In genomic region chr1:230976825-230977747, GRCh38 we compare ENCODE assay signal across 8 cellular contexts. TPM values are rescaled to one million over a fixed set of nuclear protein-coding genes. Genes with fewer than 3 reads are reported as not detected.
DNase-seq lines count a peak whose midpoint lies in the region; ATAC-seq and TF ChIP-seq lines count a peak whose summit lies in the region.

No MANE protein-coding gene starts in this region.

- POLR2A ChIA-PET in A673 (lab: Charles Lee; ENCODE audit: low non-redundant PET): no interaction called here
- POLR2A ChIA-PET in activated CD8-positive, alpha-beta T cell treated with anti-CD3 and anti-CD28 coated beads, Interleukin-2, amount 10 ng/mL, durations not matched to agents 7 days and 5 days (lab: Charles Lee): no interaction called here

- DNase-seq in A673 (ENCODE audit: low spot score): no peak
- peak; percentile 58 for DNase-seq in activated CD8-positive, alpha-beta T cell treated with anti-CD3 and anti-CD28 coated beads, Interleukin-2, amount 10 ng/mL, durations not matched to agents 7 days and 5 days
- peak; percentile 73 to 78 (median 74) for DNase-seq in immature natural killer cell
- DNase-seq in thoracic aorta (ENCODE audit: low spot score): no peak
- no peak for DNase-seq in effector CD8-positive, alpha-beta T cell (lab: John Stamatoyannopoulos, UW)

- peaks cover 40% of the 10 kb centered on the region for H3K36me3 Mint-ChIP-seq in activated CD8-positive, alpha-beta T cell treated with anti-CD3 and anti-CD28 coated beads, Interleukin-2, amount 10 ng/mL, durations not matched to agents 7 days and 5 days (ENCODE audit: low read depth)
- peaks cover 0 to 5% (median 0%) of the 10 kb centered on the region in 3 donors for H3K36me3 Mint-ChIP-seq in immature natural killer cell

- peaks cover 47% of the 10 kb centered on the region for H3K4me1 Mint-ChIP-seq in activated CD8-positive, alpha-beta T cell treated with anti-CD3 and anti-CD28 coated beads, Interleukin-2, amount 10 ng/mL, durations not matched to agents 7 days and 5 days (ENCODE audit: low read depth)
- H3K4me1 Mint-ChIP-seq in immature natural killer cell: peaks cover 57 to 69% of the 10 kb centered on the region in 2 donors

- H3K36me3 ChIP-seq in A673 (ENCODE audit: insufficient read depth, low read length, poor library complexity, severe bottlenecking): peaks cover 11% of the 10 kb centered on the region
- peaks cover 4% of the 10 kb centered on the region; the same call in 1 of the 2 replicates for H3K36me3 ChIP-seq in HUES64 (ENCODE audit: insufficient read depth, low read length)
- H3K36me3 ChIP-seq in thoracic aorta: no peaks in the 10 kb centered on the region

- no peak overlapping the region for H3K9ac ChIP-seq in HUES64 (ENCODE audit: low read depth, low read length)

- H3K4me1 ChIP-seq in A673 (ENCODE audit: insufficient read depth, low read length, poor library complexity, severe bottlenecking) (peaks cover 10% of the 10 kb centered on the region), HUES64 (ENCODE audit: insufficient read depth, low read length) (peaks cover 7% of the 10 kb centered on the region; the same call in 1 of the 2 replicates), thoracic aorta (ENCODE audit: control insufficient read depth in 1 of 2, low read depth in 2 of 2) (peaks cover 8 to 21% of the 10 kb centered on the region in 2 donors)

- ATAC-seq in activated CD8-positive, alpha-beta T cell treated with anti-CD3 and anti-CD28 coated beads, Interleukin-2, amount 10 ng/mL, durations not matched to agents 7 days and 5 days: no peak
- ATAC-seq in thoracic aorta (ENCODE audit: insufficient number of reproducible peaks, low FRiP score, low read depth) (no peak), GM19395 (IDR thresholded peaks at IDR 0.05; ENCODE audit: unreplicated experiment) (no peak), HG03565 (IDR thresholded peaks at IDR 0.05; ENCODE audit: unreplicated experiment) (no peak)

- TF ChIP-seq CTCF in A673 (conservative IDR thresholded peaks at IDR 0.05; ENCODE audit: low read depth, low read length) (no peak), thoracic aorta (IDR thresholded peaks at IDR 0.05) (no peak)

- H3K9me3 ChIP-seq in A673 (ENCODE audit: low read depth, low read length, poor library complexity, severe bottlenecking) (no peaks in the 10 kb centered on the region), HUES64 (ENCODE audit: insufficient read depth, low read depth, low read length) (no peaks in the 10 kb centered on the region), thoracic aorta (no peaks in the 10 kb centered on the region)

- intact Hi-C loops in A673 (cut with micrococcal nuclease; ENCODE audit: unreplicated experiment): no loop called here

- WGBS in HUES64: 91% methylated on average over 14 of the region's 14 CpGs

- no peaks in the 10 kb centered on the region for H3K27me3 Mint-ChIP-seq in activated CD8-positive, alpha-beta T cell treated with anti-CD3 and anti-CD28 coated beads, Interleukin-2, amount 10 ng/mL, durations not matched to agents 7 days and 5 days (ENCODE audit: low read depth)
- peaks cover 7 to 12% (median 9%) of the 10 kb centered on the region in 3 donors for H3K27me3 Mint-ChIP-seq in immature natural killer cell (ENCODE audit: low read depth in 3 of 3)

- H3K27ac ChIP-seq in A673 (ENCODE audit: low read depth, low read length, poor library complexity, severe bottlenecking) (no peak overlapping the region), HUES64 (ENCODE audit: low read depth, low read length) (no peak overlapping the region), thoracic aorta (no peak overlapping the region)

- no peaks in the 10 kb centered on the region for H3K9me3 Mint-ChIP-seq in activated CD8-positive, alpha-beta T cell treated with anti-CD3 and anti-CD28 coated beads, Interleukin-2, amount 10 ng/mL, durations not matched to agents 7 days and 5 days (ENCODE audit: insufficient read depth)
- no peaks in the 10 kb centered on the region for H3K9me3 Mint-ChIP-seq in immature natural killer cell

- H3K4me3 Mint-ChIP-seq in activated CD8-positive, alpha-beta T cell treated with anti-CD3 and anti-CD28 coated beads, Interleukin-2, amount 10 ng/mL, durations not matched to agents 7 days and 5 days: peak overlapping the region; percentile 96
- H3K4me3 Mint-ChIP-seq in immature natural killer cell: peak overlapping the region; percentile 95 to 100 (median 99)

- H3K4me3 ChIP-seq in A673 (ENCODE audit: low read depth, low read length, poor library complexity, severe bottlenecking): peak overlapping the region; percentile 65
- peak overlapping the region; percentile 84 for H3K4me3 ChIP-seq in HUES64 (ENCODE audit: low read length)
- H3K4me3 ChIP-seq in thoracic aorta: peak overlapping the region; percentile 87

- H3K27me3 ChIP-seq in A673 (replicated peaks; ENCODE audit: insufficient read depth, low read depth, low read length, poor library complexity) (no peaks in the 10 kb centered on the region), HUES64 (ENCODE audit: insufficient read depth, low read length) (peaks cover 17% of the 10 kb centered on the region), thoracic aorta (replicated peaks; ENCODE audit: insufficient read depth) (no peaks in the 10 kb centered on the region)

- H3K27ac Mint-ChIP-seq in activated CD8-positive, alpha-beta T cell treated with anti-CD3 and anti-CD28 coated beads, Interleukin-2, amount 10 ng/mL, durations not matched to agents 7 days and 5 days: peak overlapping the region; percentile 99
- H3K27ac Mint-ChIP-seq in immature natural killer cell: peak overlapping the region; percentile 96 to 100 (median 100)

- BruUV-seq in A673 (replicated peaks; lab: Mats Ljungman, UMichigan): TSS peak; percentile 30

- CTCF ChIA-PET in A673 (lab: Charles Lee): no interaction called here
- CTCF ChIA-PET in activated CD8-positive, alpha-beta T cell treated with anti-CD3 and anti-CD28 coated beads, Interleukin-2, amount 10 ng/mL, durations not matched to agents 7 days and 5 days (lab: Charles Lee): interaction anchor here (1.0 to 2.7 kb wide), 5 partner anchors 9 to 59 kb away, joined by 3 to 11 read pairs (median 3); no protein-coding TSS in a partner anchor

RNA-seq across cellular contexts. Expression of gene TTC13, which starts 1.6 kb away (rescaled TPM):
- 28.9 and 30.1 TPM in 2 replicates for total RNA-seq in A673 (2021)
- 8.0 TPM for polyA plus RNA-seq in HUES64 (2013, experiment 1 of 2)
- 7.9 TPM for polyA plus RNA-seq in HUES64 (2013, experiment 2 of 2)
- 10 to 100 TPM; 34.0 to 34.2 TPM for total RNA-seq in activated CD8-positive, alpha-beta T cell treated with anti-CD3 and anti-CD28 coated beads, Interleukin-2, amount 10 ng/mL, durations not matched to agents 7 days and 5 days
- polyA plus RNA-seq in immature natural killer cell: 10 to 100 TPM; 11.5 to 23.5 (median 15.9) TPM
- 10 to 100 TPM; 35.0 to 66.1 TPM for total RNA-seq in thoracic aorta

RNA-seq across cellular contexts. Expression of gene ARV1, which starts 1.8 kb away (rescaled TPM):
- total RNA-seq in A673 (2021) (27.1 and 27.3 TPM in 2 replicates), thoracic aorta (10 to 100 TPM; 12.3 to 20.4 TPM)
- polyA plus RNA-seq in HUES64 (2013, experiment 1 of 2): 18.4 TPM
- polyA plus RNA-seq in HUES64 (2013, experiment 2 of 2): 21.7 TPM
- total RNA-seq in activated CD8-positive, alpha-beta T cell treated with anti-CD3 and anti-CD28 coated beads, Interleukin-2, amount 10 ng/mL, durations not matched to agents 7 days and 5 days: 10 to 100 TPM; 15.6 to 16.4 TPM
- 10 to 100 TPM; 19.6 to 28.5 (median 24.4) TPM for polyA plus RNA-seq in immature natural killer cell

Comparison
In these comparisons a context has a peak if more than half of its experiments do, and no peak if none do; other contexts are left out.
1. DNase-seq: peak in activated CD8-positive, alpha-beta T cell treated with anti-CD3 and anti-CD28 coated beads, Interleukin-2, amount 10 ng/mL, durations not matched to agents 7 days and 5 days (single experiment) and immature natural killer cell (3 of 3); none in A673 (single experiment), thoracic aorta (single experiment) and effector CD8-positive, alpha-beta T cell (single experiment).
2. Peak in every context shown above with its lines, with median percentiles within 50 percentile points of each other: H3K4me3 ChIP-seq.